18 cellular contexts compared by ENCODE assay signal in genomic region chrX:86014421-86014820, GRCh38. TPM values are rescaled to one million over a fixed set of nuclear protein-coding genes. Genes with fewer than 3 reads are reported as not detected.
A peak's percentile ranks its signal among the peaks of the same experiment; 100 is the strongest.
DNase-seq lines count a peak whose midpoint lies in the region; ATAC-seq and TF ChIP-seq lines count a peak whose summit lies in the region.
"Had no signal": no experiment of that assay in that cellular context is flagged by ENCODE, and none has a peak within 500 bp of the region (broad histone marks: within the 10 kb centered on the region; RNA-seq: fewer than 3 reads in every experiment).

No MANE protein-coding gene starts in this region.

- H3K36me3 ChIP-seq in mesendoderm (ENCODE audit: control insufficient read depth, insufficient read depth, low read length) (no peaks in the 10 kb centered on the region), WERI-Rb-1 (no peaks in the 10 kb centered on the region; the same call in 1 of the 2 replicates)
- H3K36me3 ChIP-seq: brain microvascular endothelial cell, neutrophil had no signal

- H3K27me3 Mint-ChIP-seq in stimulated activated naive CD8-positive, alpha-beta T cell treated with anti-CD3 and anti-CD28 coated beads, Interleukin-15, amount 100 ng/mL, for 72 hours: no peaks in the 10 kb centered on the region

- H2BK5ac ChIP-seq in mesendoderm (ENCODE audit: low read length): no peak overlapping the region

- H3K27ac ChIP-seq in mesendoderm (ENCODE audit: low read depth, low read length) (no peak overlapping the region), WERI-Rb-1 (no peak overlapping the region)
- H3K27ac ChIP-seq: 22Rv1, brain microvascular endothelial cell, neutrophil had no signal

- peaks cover 1% of the 10 kb centered on the region for H3K4me1 ChIP-seq in mesendoderm (ENCODE audit: control insufficient read depth, low read depth, low read length)

- no peak overlapping the region for H3K27ac Mint-ChIP-seq in stimulated activated naive CD8-positive, alpha-beta T cell treated with anti-CD3 and anti-CD28 coated beads, Interleukin-15, amount 100 ng/mL, for 72 hours

- no peak overlapping the region for H3K23ac ChIP-seq in mesendoderm (ENCODE audit: low read length)

- peaks cover 25% of the 10 kb centered on the region for H3K4me1 Mint-ChIP-seq in stimulated activated naive CD8-positive, alpha-beta T cell treated with anti-CD3 and anti-CD28 coated beads, Interleukin-15, amount 100 ng/mL, for 72 hours

- H3K27me3 ChIP-seq in mesendoderm (ENCODE audit: insufficient read depth, low read length, poor library complexity) (no peaks in the 10 kb centered on the region), WERI-Rb-1 (ENCODE audit: insufficient read depth, low read depth, severe bottlenecking) (no peaks in the 10 kb centered on the region)
- H3K27me3 ChIP-seq: brain microvascular endothelial cell, neutrophil had no signal

- no peak for TF ChIP-seq CTCF in WERI-Rb-1 (IDR thresholded peaks at IDR 0.05; ENCODE audit: low read depth, low read length)

- H3K4me3 ChIP-seq in mesendoderm (ENCODE audit: low read length) (no peak overlapping the region), WERI-Rb-1 (ENCODE audit: low read depth, low read length) (no peak overlapping the region)

- no peak overlapping the region for H4K8ac ChIP-seq in mesendoderm (ENCODE audit: low read depth, low read length)

- peak overlapping the region; percentile 3 for H3K56ac ChIP-seq in mesendoderm (ENCODE audit: low read length)

- no peak overlapping the region for H3K9ac ChIP-seq in mesendoderm (ENCODE audit: low read length)

- peaks cover 5 to 7% of the 10 kb centered on the region in 2 donors for H3K9me3 Mint-ChIP-seq in stimulated activated naive CD8-positive, alpha-beta T cell treated with anti-CD3 and anti-CD28 coated beads, Interleukin-15, amount 100 ng/mL, for 72 hours

- no peak overlapping the region for H4K5ac ChIP-seq in mesendoderm (ENCODE audit: low read length)

- H3K9me3 ChIP-seq in WERI-Rb-1 (ENCODE audit: severe bottlenecking): no peaks in the 10 kb centered on the region
- H3K9me3 ChIP-seq: neutrophil had no signal

- H3K79me1 ChIP-seq in mesendoderm (ENCODE audit: low read length): no peaks in the 10 kb centered on the region

- no CpG with 5 or more reads among the region's 5 CpGs for WGBS in mesendoderm (ENCODE audit: extremely low coverage, insufficient coverage, low lambda C conversion rate)

- no peak overlapping the region for H2BK120ac ChIP-seq in mesendoderm (ENCODE audit: low read depth, low read length)

- no peak overlapping the region for H2AK5ac ChIP-seq in mesendoderm (ENCODE audit: low read length)

- no peak overlapping the region for H3K4ac ChIP-seq in mesendoderm (ENCODE audit: low read depth, low read length)

- ATAC-seq in stimulated activated naive CD8-positive, alpha-beta T cell treated with anti-CD3 and anti-CD28 coated beads, Interleukin-15, Interleukin-2, amounts not matched to agents 100 U/mL and 50 U/mL, for 24 hours: no peak
- no peak for ATAC-seq in stimulated activated naive CD8-positive, alpha-beta T cell treated with anti-CD3 and anti-CD28 coated beads, Interleukin-15, amount 100 ng/mL, for 72 hours
- ATAC-seq: left lobe of liver had no signal

- no peak overlapping the region for H3K18ac ChIP-seq in mesendoderm (ENCODE audit: low read length)

- DNase-seq in DMS53 (lab: John Stamatoyannopoulos, UW) (peak; percentile 4), DMS53 treated with DMSO at 0.1 percent for 48 hours (lab: John Stamatoyannopoulos, UW; ENCODE audit: unreplicated experiment) (no peak), mesendoderm (no peak), middle frontal gyrus (ENCODE audit: extremely low spot score, low spot score) (no peak), WERI-Rb-1 (no peak)
- DNase-seq in stimulated activated naive CD8-positive, alpha-beta T cell treated with anti-CD3 and anti-CD28 coated beads, Interleukin-15, Interleukin-2, amounts not matched to agents 100 U/mL and 50 U/mL, for 24 hours: peak; percentile 3
- DNase-seq in stimulated activated naive CD8-positive, alpha-beta T cell treated with anti-CD3 and anti-CD28 coated beads, Interleukin-15, amount 100 ng/mL, for 72 hours: no peak
- DNase-seq in activated CD4-positive, CD25-positive, alpha-beta regulatory T cell treated with anti-CD3 and anti-CD28 coated beads, Interleukin-2, amount 50 U/mL, for 72 hours: no peak
- DNase-seq: brain microvascular endothelial cell, COR-L47, cortex of kidney, glutamatergic neuron, midbrain, NCI-H1048, NCI-H1930 had no signal

- H3K4me2 ChIP-seq in mesendoderm (ENCODE audit: low read length): no peak overlapping the region

- H2BK15ac ChIP-seq in mesendoderm (replicated peaks; ENCODE audit: low read depth): no peak overlapping the region

- peak overlapping the region in 1 of 2 donors; percentile 15 for H3K4me3 Mint-ChIP-seq in stimulated activated naive CD8-positive, alpha-beta T cell treated with anti-CD3 and anti-CD28 coated beads, Interleukin-15, amount 100 ng/mL, for 72 hours

- no peaks in the 10 kb centered on the region for H3K79me2 ChIP-seq in mesendoderm (ENCODE audit: control insufficient read depth, insufficient read depth, low read length)

RNA-seq across cellular contexts. Expression of gene CHM, which starts 32.9 kb away (rescaled TPM):
- 11.4 TPM for polyA plus RNA-seq in mesendoderm (2013, experiment 1 of 2)
- 12.9 TPM for polyA plus RNA-seq in mesendoderm (2013, experiment 2 of 2)

Comparison
In these comparisons a context has a peak if more than half of its experiments do, and no peak if none do; other contexts are left out.
1. DNase-seq: peak in DMS53 (single experiment) and stimulated activated naive CD8-positive, alpha-beta T cell treated with anti-CD3 and anti-CD28 coated beads, Interleukin-15, Interleukin-2, amounts not matched to agents 100 U/mL and 50 U/mL, for 24 hours (single experiment); none in DMS53 treated with DMSO at 0.1 percent for 48 hours (single experiment), stimulated activated naive CD8-positive, alpha-beta T cell treated with anti-CD3 and anti-CD28 coated beads, Interleukin-15, amount 100 ng/mL, for 72 hours (0 of 2), mesendoderm (single experiment), middle frontal gyrus (single experiment), activated CD4-positive, CD25-positive, alpha-beta regulatory T cell treated with anti-CD3 and anti-CD28 coated beads, Interleukin-2, amount 50 U/mL, for 72 hours (single experiment) and WERI-Rb-1 (single experiment).